8 cellular contexts compared by ENCODE assay signal in genomic region chr3:8622873-8623725, GRCh38. TPM values are rescaled to one million over a fixed set of nuclear protein-coding genes. Genes with fewer than 3 reads are reported as not detected.
DNase-seq lines count a peak whose midpoint lies in the region; ATAC-seq and TF ChIP-seq lines count a peak whose summit lies in the region.

No MANE protein-coding gene starts in this region.

- POLR2A ChIA-PET in PC-3 (lab: Charles Lee; ENCODE audit: unreplicated experiment), result no interaction called here

- TF ChIP-seq CTCF in PC-3 (conservative IDR thresholded peaks at IDR 0.05; ENCODE audit: low read depth, low read length), result peak; percentile 98
- peak; percentile 91 for TF ChIP-seq CTCF in left ventricle myocardium inferior (IDR thresholded peaks at IDR 0.05; ENCODE audit: borderline replicate concordance)
- peak; percentile 93 for TF ChIP-seq CTCF in psoas muscle (IDR thresholded peaks at IDR 0.05)

- DNase-seq in EH (ENCODE audit: low read depth) (peak; percentile 77), PC-3 (peak; percentile 76), adipocyte (ENCODE audit: low read depth) (peak; percentile 87), left ventricle myocardium inferior (peak; percentile 67), psoas muscle (peak; percentile 72 to 86), NCI-H187 treated with DMSO at 0.1 percent for 48 hours (lab: John Stamatoyannopoulos, UW) (no peak)

- H3K4me2 ChIP-seq in PC-3 (ENCODE audit: low read length), result peak overlapping the region; percentile 38; the same call in 1 of the 2 replicates

- H3K27ac ChIP-seq in PC-3 (ENCODE audit: low read length) (no peak overlapping the region), left ventricle myocardium inferior (replicated peaks) (no peak overlapping the region), psoas muscle (no peak overlapping the region)

- no peaks in the 10 kb centered on the region for H3F3A ChIP-seq in PC-3 (ENCODE audit: low read length, unreplicated experiment)

- WGBS in psoas muscle, 3 donors, result 37 to 49% (median 43%) methylated on average over 24 to 25 of the region's 25 CpGs

- CTCF ChIA-PET in PC-3 (lab: Charles Lee), result interaction anchor here (0.9 to 1.1 kb wide), 2 partner anchors 140 to 181 kb away, joined by 3 to 4 read pairs; no protein-coding TSS in a partner anchor

- H3K36me3 ChIP-seq in PC-3 (ENCODE audit: low read depth, low read length) (no peaks in the 10 kb centered on the region), adipocyte (ENCODE audit: control insufficient read depth, insufficient read depth, low read length, severe bottlenecking) (no peaks in the 10 kb centered on the region), left ventricle myocardium inferior (no peaks in the 10 kb centered on the region), psoas muscle (ENCODE audit: insufficient read depth in 1 of 2, low read depth in 1 of 2) (no peaks in the 10 kb centered on the region)

- H3K27me3 ChIP-seq in PC-3 (ENCODE audit: low read length) (no peaks in the 10 kb centered on the region), adipocyte (replicated peaks; ENCODE audit: control insufficient read depth, insufficient read depth, low read length) (peaks cover 21% of the 10 kb centered on the region), left ventricle myocardium inferior (ENCODE audit: low read depth) (no peaks in the 10 kb centered on the region), psoas muscle (ENCODE audit: insufficient read depth in 3 of 3, low read length in 2 of 3) (no peaks in the 10 kb centered on the region)

- intact Hi-C loops in PC-3 (cut with micrococcal nuclease), result loop anchor here (1.0 to 10.0 kb wide), 3 partner anchors 141 to 298 kb away; no protein-coding TSS in a partner anchor
- intact Hi-C loops in left ventricle myocardium inferior (cut with micrococcal nuclease), result loop anchor here (5.0 kb wide), 1 partner anchor 181 kb away; no protein-coding TSS in a partner anchor
- intact Hi-C loops in psoas muscle (cut with DNase I), result loop anchor here (1.0 to 5.0 kb wide), 3 partner anchors 141 to 181 kb away; no protein-coding TSS in a partner anchor

- BruUV-seq in PC-3 (replicated peaks; lab: Mats Ljungman, UMichigan), result no TSS peak

- H3K9me2 ChIP-seq in PC-3 (replicated peaks; ENCODE audit: low read length), result no peaks in the 10 kb centered on the region

- peak; percentile 86 for ATAC-seq in GM19455 (IDR thresholded peaks at IDR 0.05; ENCODE audit: unreplicated experiment)
- peak; percentile 95 for ATAC-seq in HG03457 (IDR thresholded peaks at IDR 0.05; ENCODE audit: unreplicated experiment)
- peak; percentile 89 for ATAC-seq in PC-3
- peak; percentile 83 to 93 (median 86) for ATAC-seq in psoas muscle

- H3K4me1 ChIP-seq in PC-3 (ENCODE audit: insufficient read depth, low read length), result peaks cover 30% of the 10 kb centered on the region
- peaks cover 22% of the 10 kb centered on the region for H3K4me1 ChIP-seq in adipocyte (ENCODE audit: control insufficient read depth, insufficient read depth, low read length)
- H3K4me1 ChIP-seq in left ventricle myocardium inferior, result peaks cover 15% of the 10 kb centered on the region
- H3K4me1 ChIP-seq in psoas muscle, result peaks cover 7% of the 10 kb centered on the region

- no peaks in the 10 kb centered on the region for H3K9me3 ChIP-seq in PC-3 (ENCODE audit: low read length)
- peaks cover 6% of the 10 kb centered on the region for H3K9me3 ChIP-seq in adipocyte (ENCODE audit: control insufficient read depth, low read length)
- H3K9me3 ChIP-seq in left ventricle myocardium inferior (replicated peaks), result peaks cover 12% of the 10 kb centered on the region
- no peaks in the 10 kb centered on the region for H3K9me3 ChIP-seq in psoas muscle

- H3K79me2 ChIP-seq in PC-3 (ENCODE audit: low read length), result no peaks in the 10 kb centered on the region

- no peak overlapping the region for H3K4me3 ChIP-seq in PC-3 (ENCODE audit: low read length)
- H3K4me3 ChIP-seq in adipocyte (ENCODE audit: low read length), result peak overlapping the region; percentile 42
- peak overlapping the region; percentile 17 for H3K4me3 ChIP-seq in left ventricle myocardium inferior
- H3K4me3 ChIP-seq in psoas muscle, result no peak overlapping the region

- no peaks in the 10 kb centered on the region for H4K20me1 ChIP-seq in PC-3 (ENCODE audit: low read length)

- peak overlapping the region; percentile 54 for H2AFZ ChIP-seq in PC-3 (ENCODE audit: low read length)

- H3K9ac ChIP-seq in PC-3 (ENCODE audit: low read length), result no peak overlapping the region
- peak overlapping the region; percentile 63 for H3K9ac ChIP-seq in adipocyte (ENCODE audit: low read length)

RNA-seq across cellular contexts. Expression of gene SSUH2, which starts 21.5 kb away (rescaled TPM):
- total RNA-seq in PC-3 (2014; rRNA removed) (0.44 TPM in 1 of 2 replicates, not detected in the other), left ventricle myocardium inferior (1.1 TPM), psoas muscle (1 to 10 TPM in 1 of 4 donors, under 1 TPM in 3; 0.24 to 1.1 (median 0.53) TPM)
- polyA plus RNA-seq in psoas muscle, result under 1 TPM; 0.11 to 0.49 (median 0.36) TPM

Comparison
In these comparisons a context has a peak if more than half of its experiments do, and no peak if none do; other contexts are left out.
1. H3K4me3 ChIP-seq: peak in adipocyte (single experiment) and left ventricle myocardium inferior (single experiment); none in PC-3 (single experiment) and psoas muscle (single experiment).
2. Peak in every context shown above with its lines, with median percentiles within 50 percentile points of each other: ATAC-seq and CTCF ChIP-seq.